ENCODE assay signal across 1 cellular context in the genomic region with DNA sequence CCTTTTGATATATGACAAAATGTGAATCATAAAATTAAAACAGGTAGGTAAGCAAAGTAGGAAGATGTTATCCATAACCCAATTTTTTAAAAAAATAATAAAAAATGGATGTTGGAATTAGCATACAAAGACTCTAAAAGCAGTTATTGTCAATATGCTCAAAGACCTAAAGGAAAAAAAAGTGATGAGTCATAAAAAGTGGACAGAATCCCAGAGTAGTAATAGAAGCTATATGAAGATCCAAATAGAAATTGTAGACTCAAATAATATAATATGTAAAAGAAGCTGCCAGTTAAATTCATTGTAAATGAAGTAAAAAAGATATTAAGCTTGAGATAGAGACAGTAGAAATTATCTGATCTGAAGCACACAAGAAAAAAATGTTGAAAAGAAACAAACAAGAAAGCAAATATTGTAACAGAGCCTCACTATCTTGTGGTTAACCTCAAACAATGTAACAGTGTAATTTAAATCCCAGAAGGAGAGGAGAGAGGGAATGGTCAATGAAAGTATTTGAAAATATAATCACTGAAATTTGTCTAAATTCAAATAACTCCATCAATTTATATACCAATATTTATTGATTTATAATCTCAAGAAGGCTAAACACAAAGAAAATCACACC.
TF ChIP-seq lines count a peak whose summit lies in the region.

No MANE protein-coding gene starts in this region.

TF ChIP-seq in WTC11, 78 proteins besides CTCF, POLR2A, EP300 and RAD21 (continued from another document):
- TF ChIP-seq, protein P1, sequence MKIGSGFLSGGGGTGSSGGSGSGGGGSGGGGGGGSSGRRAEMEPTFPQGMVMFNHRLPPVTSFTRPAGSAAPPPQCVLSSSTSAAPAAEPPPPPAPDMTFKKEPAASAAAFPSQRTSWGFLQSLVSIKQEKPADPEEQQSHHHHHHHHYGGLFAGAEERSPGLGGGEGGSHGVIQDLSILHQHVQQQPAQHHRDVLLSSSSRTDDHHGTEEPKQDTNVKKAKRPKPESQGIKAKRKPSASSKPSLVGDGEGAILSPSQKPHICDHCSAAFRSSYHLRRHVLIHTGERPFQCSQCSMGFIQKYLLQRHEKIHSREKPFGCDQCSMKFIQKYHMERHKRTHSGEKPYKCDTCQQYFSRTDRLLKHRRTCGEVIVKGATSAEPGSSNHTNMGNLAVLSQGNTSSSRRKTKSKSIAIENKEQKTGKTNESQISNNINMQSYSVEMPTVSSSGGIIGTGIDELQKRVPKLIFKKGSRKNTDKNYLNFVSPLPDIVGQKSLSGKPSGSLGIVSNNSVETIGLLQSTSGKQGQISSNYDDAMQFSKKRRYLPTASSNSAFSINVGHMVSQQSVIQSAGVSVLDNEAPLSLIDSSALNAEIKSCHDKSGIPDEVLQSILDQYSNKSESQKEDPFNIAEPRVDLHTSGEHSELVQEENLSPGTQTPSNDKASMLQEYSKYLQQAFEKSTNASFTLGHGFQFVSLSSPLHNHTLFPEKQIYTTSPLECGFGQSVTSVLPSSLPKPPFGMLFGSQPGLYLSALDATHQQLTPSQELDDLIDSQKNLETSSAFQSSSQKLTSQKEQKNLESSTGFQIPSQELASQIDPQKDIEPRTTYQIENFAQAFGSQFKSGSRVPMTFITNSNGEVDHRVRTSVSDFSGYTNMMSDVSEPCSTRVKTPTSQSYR (CRISPR knock-in tag; IDR thresholded peaks at IDR 0.05) = no peak
- TF ChIP-seq ZNF416 (CRISPR knock-in tag; IDR thresholded peaks at IDR 0.05) (no peak), ZNF396 (CRISPR knock-in tag; IDR thresholded peaks at IDR 0.05; ENCODE audit: borderline replicate concordance) (no peak), TEAD1 (CRISPR knock-in tag; IDR thresholded peaks at IDR 0.05) (no peak)
- TF ChIP-seq, protein P2, sequence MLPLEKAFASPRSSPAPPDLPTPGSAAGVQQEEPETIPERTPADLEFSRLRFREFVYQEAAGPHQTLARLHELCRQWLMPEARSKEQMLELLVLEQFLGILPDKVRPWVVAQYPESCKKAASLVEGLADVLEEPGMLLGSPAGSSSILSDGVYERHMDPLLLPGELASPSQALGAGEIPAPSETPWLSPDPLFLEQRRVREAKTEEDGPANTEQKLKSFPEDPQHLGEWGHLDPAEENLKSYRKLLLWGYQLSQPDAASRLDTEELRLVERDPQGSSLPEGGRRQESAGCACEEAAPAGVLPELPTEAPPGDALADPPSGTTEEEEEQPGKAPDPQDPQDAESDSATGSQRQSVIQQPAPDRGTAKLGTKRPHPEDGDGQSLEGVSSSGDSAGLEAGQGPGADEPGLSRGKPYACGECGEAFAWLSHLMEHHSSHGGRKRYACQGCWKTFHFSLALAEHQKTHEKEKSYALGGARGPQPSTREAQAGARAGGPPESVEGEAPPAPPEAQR (CRISPR knock-in tag; IDR thresholded peaks at IDR 0.05) = no peak
- TF ChIP-seq, protein P3, sequence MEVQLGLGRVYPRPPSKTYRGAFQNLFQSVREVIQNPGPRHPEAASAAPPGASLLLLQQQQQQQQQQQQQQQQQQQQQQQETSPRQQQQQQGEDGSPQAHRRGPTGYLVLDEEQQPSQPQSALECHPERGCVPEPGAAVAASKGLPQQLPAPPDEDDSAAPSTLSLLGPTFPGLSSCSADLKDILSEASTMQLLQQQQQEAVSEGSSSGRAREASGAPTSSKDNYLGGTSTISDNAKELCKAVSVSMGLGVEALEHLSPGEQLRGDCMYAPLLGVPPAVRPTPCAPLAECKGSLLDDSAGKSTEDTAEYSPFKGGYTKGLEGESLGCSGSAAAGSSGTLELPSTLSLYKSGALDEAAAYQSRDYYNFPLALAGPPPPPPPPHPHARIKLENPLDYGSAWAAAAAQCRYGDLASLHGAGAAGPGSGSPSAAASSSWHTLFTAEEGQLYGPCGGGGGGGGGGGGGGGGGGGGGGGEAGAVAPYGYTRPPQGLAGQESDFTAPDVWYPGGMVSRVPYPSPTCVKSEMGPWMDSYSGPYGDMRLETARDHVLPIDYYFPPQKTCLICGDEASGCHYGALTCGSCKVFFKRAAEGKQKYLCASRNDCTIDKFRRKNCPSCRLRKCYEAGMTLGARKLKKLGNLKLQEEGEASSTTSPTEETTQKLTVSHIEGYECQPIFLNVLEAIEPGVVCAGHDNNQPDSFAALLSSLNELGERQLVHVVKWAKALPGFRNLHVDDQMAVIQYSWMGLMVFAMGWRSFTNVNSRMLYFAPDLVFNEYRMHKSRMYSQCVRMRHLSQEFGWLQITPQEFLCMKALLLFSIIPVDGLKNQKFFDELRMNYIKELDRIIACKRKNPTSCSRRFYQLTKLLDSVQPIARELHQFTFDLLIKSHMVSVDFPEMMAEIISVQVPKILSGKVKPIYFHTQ (CRISPR knock-in tag; IDR thresholded peaks at IDR 0.05) = no peak
- TF ChIP-seq, protein P4, sequence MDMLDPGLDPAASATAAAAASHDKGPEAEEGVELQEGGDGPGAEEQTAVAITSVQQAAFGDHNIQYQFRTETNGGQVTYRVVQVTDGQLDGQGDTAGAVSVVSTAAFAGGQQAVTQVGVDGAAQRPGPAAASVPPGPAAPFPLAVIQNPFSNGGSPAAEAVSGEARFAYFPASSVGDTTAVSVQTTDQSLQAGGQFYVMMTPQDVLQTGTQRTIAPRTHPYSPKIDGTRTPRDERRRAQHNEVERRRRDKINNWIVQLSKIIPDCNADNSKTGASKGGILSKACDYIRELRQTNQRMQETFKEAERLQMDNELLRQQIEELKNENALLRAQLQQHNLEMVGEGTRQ (CRISPR knock-in tag; IDR thresholded peaks at IDR 0.05) = no peak
